11 cellular contexts compared by ENCODE assay signal in genomic region chr2:86868895-86869468, GRCh38. TPM values are rescaled to one million over a fixed set of nuclear protein-coding genes. Genes with fewer than 3 reads are reported as not detected.
DNase-seq lines count a peak whose midpoint lies in the region; ATAC-seq, FAIRE-seq and TF ChIP-seq lines count a peak whose summit lies in the region.
"Not testable (repeated sequence)": the region's sequence is repeated elsewhere in the genome, so short reads cannot be mapped to it uniquely, and the experiment has no call there.
"Had no signal": no experiment of that assay in that cellular context is flagged by ENCODE, and none has a peak within 500 bp of the region (broad histone marks: within the 10 kb centered on the region; RNA-seq: fewer than 3 reads in every experiment).

No MANE protein-coding gene starts in this region.

- not testable (repeated sequence) for H3K36me3 ChIP-seq in Caco-2 (ENCODE audit: control insufficient read depth, insufficient read depth, low read length); HepG2 (replicated peaks in 1 of 2; ENCODE audit: control insufficient read depth in 1 of 2, insufficient read depth in 2 of 2, low read length in 2 of 2)

- ATAC-seq in HepG2, result peak; percentile 72

- H3K4me3 ChIP-seq in Caco-2 (ENCODE audit: low read depth, low read length); HepG2 (replicated peaks in 1 of 3; ENCODE audit: insufficient read depth in 1 of 3, low read depth in 2 of 3, low read length in 3 of 3): not testable (repeated sequence)

- not testable (repeated sequence) for DNase-seq in Caco-2
- peak; percentile 19 for DNase-seq in HepG2 (ENCODE audit: low spot score)

- TF ChIP-seq RAD21 in HepG2 (CRISPR knock-in tag; IDR thresholded peaks at IDR 0.05), result not testable (repeated sequence)

- 2% methylated on average over 2 of the region's 2 CpGs for whole genome bisulfite sequencing in HepG2 (ENCODE audit: low lambda C conversion rate)

- not testable (repeated sequence) for H2AFZ ChIP-seq in HepG2 (ENCODE audit: low read length)

- intact Hi-C loops in Caco-2 (cut with micrococcal nuclease; ENCODE audit: unreplicated experiment); HepG2 (cut with micrococcal nuclease; ENCODE audit: unreplicated experiment): not testable (repeated sequence)

- not testable (repeated sequence) for H3K9ac ChIP-seq in HepG2 (ENCODE audit: insufficient read depth, low read depth, low read length)

- not testable (repeated sequence) for H3K4me1 Mint-ChIP-seq in Caco-2 (ENCODE audit: low read depth, unreplicated experiment); activated naive CD8-positive, alpha-beta T cell (ENCODE audit: low read depth)

- BruUV-seq in Caco-2 (replicated peaks; lab: Mats Ljungman, UMichigan); HepG2 (replicated peaks; lab: Mats Ljungman, UMichigan): not testable (repeated sequence)

- not testable (repeated sequence) for H3K27me3 Mint-ChIP-seq in Caco-2 (ENCODE audit: insufficient read depth, unreplicated experiment); activated naive CD8-positive, alpha-beta T cell

- FAIRE-seq in HepG2 (lab: Jason Lieb, UNC), result not testable (repeated sequence)

- H4K20me1 ChIP-seq in HepG2 (ENCODE audit: insufficient read depth, low read length), result not testable (repeated sequence)

- H3K9me3 ChIP-seq in Caco-2; HepG2 (ENCODE audit: low read length): not testable (repeated sequence)

- H3K36me3 Mint-ChIP-seq in Caco-2 (ENCODE audit: insufficient read depth, unreplicated experiment); activated naive CD8-positive, alpha-beta T cell: not testable (repeated sequence)

- not testable (repeated sequence) for H3K4me1 ChIP-seq in Caco-2
- H3K4me1 ChIP-seq in HepG2 (ENCODE audit: insufficient read depth, low read length), result peaks cover 15% of the 10 kb centered on the region

- CTCF ChIA-PET in Caco-2 (lab: Charles Lee); HepG2 (lab: Yijun Ruan, JAX; ENCODE audit: low intra/inter-chr PET ratio, low total read pairs): not testable (repeated sequence)

- not testable (repeated sequence) for H3K9me3 Mint-ChIP-seq in Caco-2 (ENCODE audit: unreplicated experiment); activated naive CD8-positive, alpha-beta T cell (ENCODE audit: low read depth)

- not testable (repeated sequence) for H3K27ac ChIP-seq in HepG2 (ENCODE audit: extremely low read length, insufficient read depth, low read length)

- not testable (repeated sequence) for TF ChIP-seq EP300 in HepG2 (IDR thresholded peaks at IDR 0.05; ENCODE audit: low read depth in 2 of 2, low read length in 2 of 2); HepG2 (CRISPR knock-in tag; IDR thresholded peaks at IDR 0.05; ENCODE audit: borderline replicate concordance)

- not testable (repeated sequence) for H3K27me3 ChIP-seq in Caco-2 (replicated peaks; ENCODE audit: control insufficient read depth, insufficient read depth, low read length); HepG2 (ENCODE audit: control insufficient read depth in 1 of 2, insufficient read depth in 2 of 2, low read length in 2 of 2)

- not testable (repeated sequence) for TF ChIP-seq CTCF in Caco-2 (IDR thresholded peaks at IDR 0.05; ENCODE audit: insufficient read depth in 1 of 2, low read depth in 1 of 2, low read length in 1 of 2, severe bottlenecking in 1 of 2, unreplicated experiment in 1 of 2); HepG2 (CRISPR knock-in tag; IDR thresholded peaks at IDR 0.05)

- not testable (repeated sequence) for H3K4me2 ChIP-seq in HepG2 (ENCODE audit: low read depth, low read length)

- H3K4me3 Mint-ChIP-seq in Caco-2 (ENCODE audit: unreplicated experiment); activated naive CD8-positive, alpha-beta T cell: not testable (repeated sequence)

- not testable (repeated sequence) for TF ChIP-seq POLR2A in HepG2 (IDR thresholded peaks at IDR 0.05; ENCODE audit: insufficient read depth in 1 of 2, low read depth in 2 of 2, low read length in 2 of 2)

- POLR2A ChIA-PET in Caco-2 (lab: Charles Lee); HepG2 (lab: Yijun Ruan, JAX): not testable (repeated sequence)

- in situ Hi-C loops in HepG2 (cut with HindIII; ENCODE audit: extremely low pct_ligation_motif_present, low pct_unique_long_range_greater_than_20kb), result not testable (repeated sequence)

- peak overlapping the region; percentile 19 for H3K27ac Mint-ChIP-seq in Caco-2 (ENCODE audit: unreplicated experiment)
- peak overlapping the region; percentile 37 for H3K27ac Mint-ChIP-seq in activated naive CD8-positive, alpha-beta T cell

- not testable (repeated sequence) for H3K79me2 ChIP-seq in HepG2 (ENCODE audit: insufficient read depth, low read length)

TF ChIP-seq in HepG2, 621 proteins besides CTCF, POLR2A, EP300 and RAD21:
- peak; percentile 94 for TF ChIP-seq BCL6 (CRISPR knock-in tag; IDR thresholded peaks at IDR 0.05)
- TF ChIP-seq ARID5B (CRISPR knock-in tag; IDR thresholded peaks at IDR 0.05), result 0 out of 2 replicates have a peak, but pooled peaks have one; percentile 22
- 0 out of 2 replicates have a peak, but pooled peaks have one; percentile 37 for TF ChIP-seq GATAD2A (CRISPR knock-in tag; IDR thresholded peaks at IDR 0.05)
- TF ChIP-seq PPARG (CRISPR knock-in tag; conservative IDR thresholded peaks at IDR 0.05), result peak; percentile 59; the same call in 1 of the 2 replicates
TF ChIP-seq in HepG2: peak in this region for 4; not testable (repeated sequence) for 617.

RNA-seq across cellular contexts. Expression of gene CD8B, which starts 7.3 kb away (rescaled TPM):
- total RNA-seq in Caco-2 (2022) (9.1 and 10.0 TPM in 2 replicates), HepG2 (2016; rRNA removed; fragmentation: Illumina TruSeq; extraction: Trizol) (not detected in 2 replicates)
- total RNA-seq in HepG2 (2016; cell fraction: cytosol; rRNA removed; fragmentation: Illumina TruSeq; extraction: Trizol; ENCODE audit: low read depth), result not detected in 2 replicates
- not detected in 2 replicates for total RNA-seq in HepG2 (2016; cell fraction: insoluble cytoplasmic fraction; rRNA removed; fragmentation: Illumina TruSeq; extraction: Trizol)
- total RNA-seq in HepG2 (2016; cell fraction: membrane; rRNA removed; fragmentation: Illumina TruSeq; extraction: Trizol), result not detected in 2 replicates
- not detected in 2 replicates for total RNA-seq in HepG2 (2016; cell fraction: nucleus; rRNA removed; fragmentation: Illumina TruSeq; extraction: Trizol)
- polyA plus RNA-seq in HepG2 (2011; rRNA removed), result 0.04 TPM in 1 of 2 replicates, not detected in the other
- 0.04 TPM in 1 of 2 replicates, not detected in the other for polyA plus RNA-seq in HepG2 (2011; cell fraction: cytosol; rRNA removed)
- not detected in 2 replicates for polyA plus RNA-seq in HepG2 (2011; cell fraction: nucleus; rRNA removed)
- 0.17 TPM in 1 of 2 replicates, not detected in the other for polyA plus RNA-seq in HepG2 (2012)
- polyA plus RNA-seq in HepG2 (2016; cell fraction: cytosol; fragmentation: Illumina TruSeq; extraction: Trizol; ENCODE audit: low read depth), result not detected in 2 replicates
- polyA plus RNA-seq in HepG2 (2016; cell fraction: insoluble cytoplasmic fraction; fragmentation: Illumina TruSeq; extraction: Trizol; ENCODE audit: low read depth), result not detected in 2 replicates
- not detected in 2 replicates for polyA plus RNA-seq in HepG2 (2016; cell fraction: membrane; fragmentation: Illumina TruSeq; extraction: Trizol; ENCODE audit: low read depth)
- polyA plus RNA-seq in HepG2 (2016; cell fraction: nucleus; fragmentation: Illumina TruSeq; extraction: Trizol; ENCODE audit: insufficient read depth, low read depth), result not detected in 2 replicates
- polyA minus RNA-seq in HepG2 (2011; rRNA and poly(A)+ RNA removed; ENCODE audit: low replicate concordance), result not detected in 2 replicates
- not detected in 2 replicates for polyA minus RNA-seq in HepG2 (2011; cell fraction: cytosol; rRNA and poly(A)+ RNA removed)
- polyA minus RNA-seq in HepG2 (2011; cell fraction: nucleus; rRNA and poly(A)+ RNA removed), result not detected in 2 replicates
- total RNA-seq: A172, A673, B cell, Calu3, Daoy had no signal
- polyA plus RNA-seq: A549, AG04450, BJ had no signal
